In genomic region chr3:16511561-16512434, GRCh38 we compare ENCODE assay signal across 8 cellular contexts. TPM values are rescaled to one million over a fixed set of nuclear protein-coding genes. Genes with fewer than 3 reads are reported as not detected.
DNase-seq lines count a peak whose midpoint lies in the region; ATAC-seq and TF ChIP-seq lines count a peak whose summit lies in the region.

No MANE protein-coding gene starts in this region.

- H3K27me3 Mint-ChIP-seq in stimulated activated naive B cell treated with anti-CD40 and anti-IgM and Interleukin-4, amounts not matched to agents 10 μg/mL and 1 μg/mL and 100 μg/mL, for 72 hours = peaks cover 0 to 4% of the 10 kb centered on the region in 2 donors

- peak overlapping the region; percentile 79 to 82 for H3K4me3 ChIP-seq in duodenal mucosa (ENCODE audit: low read depth in 1 of 2, low read length in 2 of 2)

- H3K4me3 Mint-ChIP-seq in stimulated activated naive B cell treated with anti-CD40 and anti-IgM and Interleukin-4, amounts not matched to agents 10 μg/mL and 1 μg/mL and 100 μg/mL, for 72 hours = peak overlapping the region; percentile 95 to 98

- H3K9me3 Mint-ChIP-seq in stimulated activated naive B cell treated with anti-CD40 and anti-IgM and Interleukin-4, amounts not matched to agents 10 μg/mL and 1 μg/mL and 100 μg/mL, for 72 hours = peaks cover 5% of the 10 kb centered on the region in 2 donors

- no peaks in the 10 kb centered on the region for H3K36me3 ChIP-seq in duodenal mucosa (ENCODE audit: control insufficient read depth in 1 of 2, insufficient read depth in 2 of 2, low read length in 2 of 2)

- peak overlapping the region; percentile 51 to 64 for H3K9ac ChIP-seq in duodenal mucosa (ENCODE audit: low read depth in 1 of 2, low read length in 2 of 2)

- peak overlapping the region; percentile 72 for H3K27ac ChIP-seq in duodenal mucosa (ENCODE audit: low read depth, low read length)

- H3K9me3 ChIP-seq in duodenal mucosa (ENCODE audit: control insufficient read depth in 1 of 2, low read length in 2 of 2) = no peaks in the 10 kb centered on the region

- ATAC-seq in stimulated activated naive B cell treated with anti-CD40 and anti-IgM and Interleukin-4, amounts not matched to agents 10 μg/mL and 1 μg/mL and 100 μg/mL, for 72 hours (replicated peaks) = peak; percentile 55 to 66

- H3K36me3 Mint-ChIP-seq in stimulated activated naive B cell treated with anti-CD40 and anti-IgM and Interleukin-4, amounts not matched to agents 10 μg/mL and 1 μg/mL and 100 μg/mL, for 72 hours = peaks cover 63 to 88% of the 10 kb centered on the region in 2 donors

- H3K4me1 Mint-ChIP-seq in stimulated activated naive B cell treated with anti-CD40 and anti-IgM and Interleukin-4, amounts not matched to agents 10 μg/mL and 1 μg/mL and 100 μg/mL, for 72 hours = peaks cover 70 to 89% of the 10 kb centered on the region in 2 donors

- DNase-seq in DMS 273 (lab: John Stamatoyannopoulos, UW; ENCODE audit: unreplicated experiment) (peak; percentile 82), GM20000 (ENCODE audit: low spot score) (peak; percentile 82), HK-2 (ENCODE audit: unreplicated experiment) (peak; percentile 9), myocyte (ENCODE audit: low read depth) (peak; percentile 100), LoVo (ENCODE audit: low spot score) (no peak)
- peak; percentile 87 for DNase-seq in activated CD4-positive, alpha-beta T cell treated with anti-CD3 and anti-CD28 coated beads for 48 hours
- DNase-seq in stimulated activated naive B cell treated with anti-CD40 and anti-IgM and Interleukin-4, amounts not matched to agents 10 μg/mL and 1 μg/mL and 100 μg/mL, for 72 hours = peak; percentile 93

- H3K27ac Mint-ChIP-seq in stimulated activated naive B cell treated with anti-CD40 and anti-IgM and Interleukin-4, amounts not matched to agents 10 μg/mL and 1 μg/mL and 100 μg/mL, for 72 hours = peak overlapping the region; percentile 100

- no peak for TF ChIP-seq CTCF in GM20000 (IDR thresholded peaks at IDR 0.05; ENCODE audit: extremely low read depth, missing control alignments)

- H3K4me1 ChIP-seq in duodenal mucosa (ENCODE audit: control insufficient read depth in 1 of 2, insufficient read depth in 2 of 2, low read length in 2 of 2) = peaks cover 13 to 27% of the 10 kb centered on the region in 2 donors

- H3K27me3 ChIP-seq in duodenal mucosa (ENCODE audit: control insufficient read depth in 1 of 2, insufficient read depth in 2 of 2, low read length in 2 of 2) = peaks cover 7 to 12% of the 10 kb centered on the region in 2 donors

RNA-seq across cellular contexts. Expression of gene RFTN1, which starts 1.7 kb away (rescaled TPM):
- total RNA-seq in myocyte = 57.4 and 76.0 TPM in 2 replicates
- 44.5 TPM for polyA plus RNA-seq in myocyte (2012)
